ENCODE assay signal across 1 cellular context in genomic region chrX:46770006-46770816, GRCh38.
TF ChIP-seq lines count a peak whose summit lies in the region.

No MANE protein-coding gene starts in this region.

TF ChIP-seq in GM23338, 12 proteins besides CTCF, POLR2A, EP300 and RAD21 (continued from another document):
- TF ChIP-seq ZNF462 (CRISPR knock-in tag; IDR thresholded peaks at IDR 0.05) (no peak), ZNF114 (CRISPR knock-in tag; IDR thresholded peaks at IDR 0.05) (no peak), ETS1 (IDR thresholded peaks at IDR 0.05) (no peak), POLR2AphosphoS5 (IDR thresholded peaks at IDR 0.05; ENCODE audit: low read depth) (no peak), EZH2 (IDR thresholded peaks at IDR 0.05; ENCODE audit: low read depth, unreplicated experiment) (no peak), STAT1 (IDR thresholded peaks at IDR 0.05; ENCODE audit: unreplicated experiment) (no peak), EZH2phosphoT487 (IDR thresholded peaks at IDR 0.05; ENCODE audit: unreplicated experiment) (no peak), ZNF331 (CRISPR knock-in tag; IDR thresholded peaks at IDR 0.05; ENCODE audit: low read depth) (no peak)
TF ChIP-seq in GM23338: peak in this region for 0.
